In the genomic region with DNA sequence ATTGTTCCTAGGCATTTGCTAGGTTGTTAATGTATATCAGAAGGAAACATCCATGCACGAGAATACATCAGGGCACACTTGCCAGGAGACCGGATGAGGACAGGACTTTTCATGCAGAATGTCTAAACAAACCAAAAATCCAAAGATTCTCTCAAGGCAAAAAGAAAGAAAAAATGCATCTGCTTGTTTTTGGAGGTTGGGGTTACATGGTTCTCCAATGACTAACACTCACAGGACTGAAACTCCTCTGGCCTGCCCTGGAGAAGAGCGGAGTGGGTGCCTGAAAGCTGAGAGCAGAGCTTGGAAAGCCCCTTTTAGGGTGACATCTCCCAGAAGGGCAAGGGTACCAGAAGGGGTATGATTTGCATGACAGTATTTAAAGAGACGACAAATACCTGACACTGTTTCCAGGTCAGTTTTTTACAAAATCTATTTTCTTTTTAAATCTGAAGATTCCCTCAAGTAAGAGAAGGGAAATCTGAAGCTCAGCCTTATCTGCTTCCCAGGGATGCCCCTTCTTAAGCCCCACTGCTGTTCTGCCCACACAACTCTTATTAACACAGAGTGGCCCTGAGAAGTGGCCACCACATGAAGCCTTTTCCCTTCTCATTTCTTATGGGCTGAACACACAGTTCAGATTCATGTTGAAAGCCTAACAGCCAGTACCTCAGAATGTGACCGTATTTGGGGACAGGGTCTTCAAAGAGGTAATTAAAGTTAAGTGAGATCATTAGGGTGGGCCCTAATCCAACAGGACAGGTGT, we compare ENCODE assay signal across 8 cellular contexts.
DNase-seq lines count a peak whose midpoint lies in the region; ATAC-seq and TF ChIP-seq lines count a peak whose summit lies in the region.

No MANE protein-coding gene starts in this region.

- TF ChIP-seq CTCF in psoas muscle (IDR thresholded peaks at IDR 0.05): no peak

- no peaks in the 10 kb centered on the region for H3K9me3 ChIP-seq in psoas muscle

- intact Hi-C loops in psoas muscle (cut with DNase I): no loop called here

- no peaks in the 10 kb centered on the region for H3K27me3 ChIP-seq in psoas muscle (ENCODE audit: insufficient read depth in 3 of 3, low read length in 2 of 3)

- DNase-seq in Caki2 (ENCODE audit: low read depth) (peak; percentile 23), fibroblast of gingiva (ENCODE audit: low read depth) (peak; percentile 57), SK-N-DZ (ENCODE audit: low spot score) (no peak), UCSD-AML1 (lab: John Stamatoyannopoulos, UW; ENCODE audit: unreplicated experiment) (no peak), psoas muscle (no peak)
- DNase-seq in activated effector memory CD4-positive, alpha-beta T cell treated with anti-CD3 and anti-CD28 coated beads, Interleukin-2, amount 50 U/mL, for 16 hours: no peak

- H3K27ac ChIP-seq in psoas muscle: no peak overlapping the region

- no peaks in the 10 kb centered on the region for H3K36me3 ChIP-seq in psoas muscle (ENCODE audit: insufficient read depth in 1 of 2, low read depth in 1 of 2)

- in situ Hi-C loops in Caki2 (cut with HindIII; ENCODE audit: low pct_unique_long_range_greater_than_20kb, low sequenced_read_pairs): no loop called here

- H3K4me3 ChIP-seq in psoas muscle: no peak overlapping the region

- no peaks in the 10 kb centered on the region for H3K4me1 ChIP-seq in psoas muscle

- 92 to 95% (median 94%) methylated on average over 5 of the region's 5 CpGs for WGBS in psoas muscle, 3 donors

- ATAC-seq in GM19463 (IDR thresholded peaks at IDR 0.05; ENCODE audit: unreplicated experiment) (peak; percentile 97), HG03342 (IDR thresholded peaks at IDR 0.05; ENCODE audit: unreplicated experiment) (peak; percentile 74), psoas muscle (no peak)

Comparison
In these comparisons a context has a peak if more than half of its experiments do, and no peak if none do; other contexts are left out.
1. DNase-seq: peak in Caki2 (single experiment) and fibroblast of gingiva (single experiment); none in SK-N-DZ (single experiment), UCSD-AML1 (single experiment), psoas muscle (0 of 2) and activated effector memory CD4-positive, alpha-beta T cell treated with anti-CD3 and anti-CD28 coated beads, Interleukin-2, amount 50 U/mL, for 16 hours (single experiment).
2. ATAC-seq: peak in GM19463 (single experiment) and HG03342 (single experiment); none in psoas muscle (0 of 4).